1 cellular context compared by ENCODE assay signal in the genomic region with DNA sequence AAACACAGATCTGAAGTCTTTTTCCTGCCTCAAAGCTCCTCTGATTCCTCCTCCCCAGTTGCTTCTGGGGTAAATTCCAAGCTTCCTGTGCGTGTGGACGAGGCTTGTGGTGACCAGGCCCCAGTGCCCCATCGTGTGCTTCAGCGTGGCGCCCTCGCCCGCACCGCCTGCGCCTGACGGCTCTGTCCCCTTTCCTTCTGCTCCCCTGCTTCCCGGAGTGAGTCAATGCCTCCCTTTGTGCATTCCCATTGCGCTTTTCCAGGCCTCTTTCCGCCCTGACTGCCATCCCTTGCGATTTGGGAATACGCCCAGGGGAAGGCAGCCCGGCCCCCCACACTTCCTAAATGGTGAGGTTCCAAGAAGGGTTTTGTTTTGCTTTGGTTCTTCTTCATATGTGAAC.
TF ChIP-seq lines count a peak whose summit lies in the region.

No MANE protein-coding gene starts in this region.

TF ChIP-seq in GM23338, 12 proteins besides CTCF, POLR2A, EP300 and RAD21 (continued from another document):
- TF ChIP-seq, protein P1, sequence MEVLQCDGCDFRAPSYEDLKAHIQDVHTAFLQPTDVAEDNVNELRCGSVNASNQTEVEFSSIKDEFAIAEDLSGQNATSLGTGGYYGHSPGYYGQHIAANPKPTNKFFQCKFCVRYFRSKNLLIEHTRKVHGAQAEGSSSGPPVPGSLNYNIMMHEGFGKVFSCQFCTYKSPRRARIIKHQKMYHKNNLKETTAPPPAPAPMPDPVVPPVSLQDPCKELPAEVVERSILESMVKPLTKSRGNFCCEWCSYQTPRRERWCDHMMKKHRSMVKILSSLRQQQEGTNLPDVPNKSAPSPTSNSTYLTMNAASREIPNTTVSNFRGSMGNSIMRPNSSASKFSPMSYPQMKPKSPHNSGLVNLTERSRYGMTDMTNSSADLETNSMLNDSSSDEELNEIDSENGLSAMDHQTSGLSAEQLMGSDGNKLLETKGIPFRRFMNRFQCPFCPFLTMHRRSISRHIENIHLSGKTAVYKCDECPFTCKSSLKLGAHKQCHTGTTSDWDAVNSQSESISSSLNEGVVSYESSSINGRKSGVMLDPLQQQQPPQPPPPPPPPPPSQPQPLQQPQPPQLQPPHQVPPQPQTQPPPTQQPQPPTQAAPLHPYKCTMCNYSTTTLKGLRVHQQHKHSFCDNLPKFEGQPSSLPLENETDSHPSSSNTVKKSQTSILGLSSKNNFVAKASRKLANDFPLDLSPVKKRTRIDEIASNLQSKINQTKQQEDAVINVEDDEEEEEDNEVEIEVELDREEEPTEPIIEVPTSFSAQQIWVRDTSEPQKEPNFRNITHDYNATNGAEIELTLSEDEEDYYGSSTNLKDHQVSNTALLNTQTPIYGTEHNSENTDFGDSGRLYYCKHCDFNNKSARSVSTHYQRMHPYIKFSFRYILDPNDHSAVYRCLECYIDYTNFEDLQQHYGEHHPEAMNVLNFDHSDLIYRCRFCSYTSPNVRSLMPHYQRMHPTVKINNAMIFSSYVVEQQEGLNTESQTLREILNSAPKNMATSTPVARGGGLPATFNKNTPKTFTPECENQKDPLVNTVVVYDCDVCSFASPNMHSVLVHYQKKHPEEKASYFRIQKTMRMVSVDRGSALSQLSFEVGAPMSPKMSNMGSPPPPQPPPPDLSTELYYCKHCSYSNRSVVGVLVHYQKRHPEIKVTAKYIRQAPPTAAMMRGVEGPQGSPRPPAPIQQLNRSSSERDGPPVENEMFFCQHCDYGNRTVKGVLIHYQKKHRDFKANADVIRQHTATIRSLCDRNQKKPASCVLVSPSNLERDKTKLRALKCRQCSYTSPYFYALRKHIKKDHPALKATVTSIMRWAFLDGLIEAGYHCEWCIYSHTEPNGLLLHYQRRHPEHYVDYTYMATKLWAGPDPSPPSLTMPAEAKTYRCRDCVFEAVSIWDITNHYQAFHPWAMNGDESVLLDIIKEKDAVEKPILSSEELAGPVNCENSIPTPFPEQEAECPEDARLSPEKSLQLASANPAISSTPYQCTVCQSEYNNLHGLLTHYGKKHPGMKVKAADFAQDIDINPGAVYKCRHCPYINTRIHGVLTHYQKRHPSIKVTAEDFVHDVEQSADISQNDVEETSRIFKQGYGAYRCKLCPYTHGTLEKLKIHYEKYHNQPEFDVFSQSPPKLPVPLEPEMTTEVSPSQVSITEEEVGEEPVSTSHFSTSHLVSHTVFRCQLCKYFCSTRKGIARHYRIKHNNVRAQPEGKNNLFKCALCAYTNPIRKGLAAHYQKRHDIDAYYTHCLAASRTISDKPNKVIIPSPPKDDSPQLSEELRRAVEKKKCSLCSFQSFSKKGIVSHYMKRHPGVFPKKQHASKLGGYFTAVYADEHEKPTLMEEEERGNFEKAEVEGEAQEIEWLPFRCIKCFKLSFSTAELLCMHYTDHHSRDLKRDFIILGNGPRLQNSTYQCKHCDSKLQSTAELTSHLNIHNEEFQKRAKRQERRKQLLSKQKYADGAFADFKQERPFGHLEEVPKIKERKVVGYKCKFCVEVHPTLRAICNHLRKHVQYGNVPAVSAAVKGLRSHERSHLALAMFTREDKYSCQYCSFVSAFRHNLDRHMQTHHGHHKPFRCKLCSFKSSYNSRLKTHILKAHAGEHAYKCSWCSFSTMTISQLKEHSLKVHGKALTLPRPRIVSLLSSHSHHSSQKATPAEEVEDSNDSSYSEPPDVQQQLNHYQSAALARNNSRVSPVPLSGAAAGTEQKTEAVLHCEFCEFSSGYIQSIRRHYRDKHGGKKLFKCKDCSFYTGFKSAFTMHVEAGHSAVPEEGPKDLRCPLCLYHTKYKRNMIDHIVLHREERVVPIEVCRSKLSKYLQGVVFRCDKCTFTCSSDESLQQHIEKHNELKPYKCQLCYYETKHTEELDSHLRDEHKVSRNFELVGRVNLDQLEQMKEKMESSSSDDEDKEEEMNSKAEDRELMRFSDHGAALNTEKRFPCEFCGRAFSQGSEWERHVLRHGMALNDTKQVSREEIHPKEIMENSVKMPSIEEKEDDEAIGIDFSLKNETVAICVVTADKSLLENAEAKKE (CRISPR knock-in tag; IDR thresholded peaks at IDR 0.05), result no peak
- TF ChIP-seq STAT1 (IDR thresholded peaks at IDR 0.05; ENCODE audit: unreplicated experiment), result no peak
- TF ChIP-seq JUNB (IDR thresholded peaks at IDR 0.05; ENCODE audit: unreplicated experiment), result no peak
- TF ChIP-seq, protein P2, sequence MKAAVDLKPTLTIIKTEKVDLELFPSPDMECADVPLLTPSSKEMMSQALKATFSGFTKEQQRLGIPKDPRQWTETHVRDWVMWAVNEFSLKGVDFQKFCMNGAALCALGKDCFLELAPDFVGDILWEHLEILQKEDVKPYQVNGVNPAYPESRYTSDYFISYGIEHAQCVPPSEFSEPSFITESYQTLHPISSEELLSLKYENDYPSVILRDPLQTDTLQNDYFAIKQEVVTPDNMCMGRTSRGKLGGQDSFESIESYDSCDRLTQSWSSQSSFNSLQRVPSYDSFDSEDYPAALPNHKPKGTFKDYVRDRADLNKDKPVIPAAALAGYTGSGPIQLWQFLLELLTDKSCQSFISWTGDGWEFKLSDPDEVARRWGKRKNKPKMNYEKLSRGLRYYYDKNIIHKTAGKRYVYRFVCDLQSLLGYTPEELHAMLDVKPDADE (IDR thresholded peaks at IDR 0.05), result no peak
- TF ChIP-seq POLR2AphosphoS5 (IDR thresholded peaks at IDR 0.05; ENCODE audit: low read depth), result no peak
- TF ChIP-seq CREB1 (CRISPR knock-in tag; IDR thresholded peaks at IDR 0.05; ENCODE audit: low read depth), result no peak
- TF ChIP-seq NANOG (IDR thresholded peaks at IDR 0.05; ENCODE audit: borderline replicate concordance), result no peak
- TF ChIP-seq EZH2 (IDR thresholded peaks at IDR 0.05; ENCODE audit: low read depth, unreplicated experiment), result no peak
- TF ChIP-seq ZNF114 (CRISPR knock-in tag; IDR thresholded peaks at IDR 0.05), result no peak
